In the genomic region with DNA sequence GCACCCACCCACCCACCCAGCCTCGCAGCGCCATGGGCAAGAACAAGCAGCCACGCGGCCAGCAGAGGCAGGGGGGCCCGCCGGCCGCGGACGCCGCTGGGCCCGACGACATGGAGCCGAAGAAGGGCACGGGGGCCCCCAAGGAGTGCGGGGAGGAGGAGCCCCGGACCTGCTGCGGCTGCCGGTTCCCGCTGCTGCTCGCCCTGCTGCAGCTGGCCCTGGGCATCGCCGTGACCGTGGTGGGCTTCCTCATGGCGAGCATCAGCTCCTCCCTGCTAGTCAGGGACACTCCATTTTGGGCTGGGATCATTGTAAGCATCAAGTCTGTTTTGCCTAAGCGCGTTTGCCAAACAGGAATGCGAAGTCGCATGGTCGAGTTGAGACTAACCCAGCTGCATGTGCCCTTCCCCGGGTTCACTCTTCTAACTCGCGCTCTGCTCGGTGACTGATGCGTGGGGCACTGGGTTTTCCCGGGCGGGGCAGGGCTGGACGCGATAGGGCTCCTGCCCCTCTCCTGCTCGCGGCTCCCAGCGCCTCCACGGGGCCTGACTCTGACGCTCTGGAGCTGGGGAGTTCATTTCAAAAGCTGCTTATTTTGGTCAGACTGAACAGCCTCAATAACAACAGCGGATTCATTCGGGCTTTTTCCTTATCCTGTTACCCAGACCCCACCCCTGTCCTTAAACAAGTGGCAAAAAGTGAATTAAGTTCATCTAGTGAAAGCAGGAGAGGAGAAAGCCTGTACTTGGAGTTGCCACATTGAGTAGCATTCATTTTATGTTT, we compare ENCODE assay signal across 9 cellular contexts. TPM values are rescaled to one million over a fixed set of nuclear protein-coding genes. Genes with fewer than 3 reads are reported as not detected.
DNase-seq lines count a peak whose midpoint lies in the region; ATAC-seq and TF ChIP-seq lines count a peak whose summit lies in the region.
"Had no signal": no experiment of that assay in that cellular context is flagged by ENCODE, and none has a peak within 500 bp of the region (broad histone marks: within the 10 kb centered on the region; RNA-seq: fewer than 3 reads in every experiment).

No MANE protein-coding gene starts in this region.

- H3K4me1 ChIP-seq in esophagus squamous epithelium (peaks cover 0 to 46% (median 22%) of the 10 kb centered on the region in 3 donors), thyroid gland (peaks cover 8 to 18% of the 10 kb centered on the region in 2 donors)

- H3K9me3 ChIP-seq in esophagus squamous epithelium (no peaks in the 10 kb centered on the region), thyroid gland (no peaks in the 10 kb centered on the region)

- intact Hi-C loops in esophagus squamous epithelium (cut with DNase I) (no loop called here), thyroid gland (cut with DNase I) (no loop called here)

- peak; percentile 58 for ATAC-seq in HG02759 (IDR thresholded peaks at IDR 0.05; ENCODE audit: unreplicated experiment)

- TF ChIP-seq CTCF in GM12864 (IDR thresholded peaks at IDR 0.05; ENCODE audit: low read depth, low read length, missing control alignments) = no peak
- no peak for TF ChIP-seq CTCF in esophagus squamous epithelium (IDR thresholded peaks at IDR 0.05)
- TF ChIP-seq CTCF in thyroid gland (IDR thresholded peaks at IDR 0.05) = no peak

- DNase-seq in GM12864 (ENCODE audit: low read depth) = no peak
- DNase-seq in SW480 (ENCODE audit: low spot score) = peak; percentile 76
- DNase-seq in esophagus squamous epithelium (lab: John Stamatoyannopoulos, UW) = no peak
- peak; percentile 76 for DNase-seq in midbrain (lab: John Stamatoyannopoulos, UW)
- peak; percentile 72 to 77 for DNase-seq in thyroid gland
- DNase-seq in COR-L47 (lab: John Stamatoyannopoulos, UW) = no peak
- no peak for DNase-seq in UCSD-AML1 (lab: John Stamatoyannopoulos, UW; ENCODE audit: unreplicated experiment)

- H3K4me3 ChIP-seq in GM12864 (ENCODE audit: low read depth, low read length) (peak overlapping the region; percentile 44), esophagus squamous epithelium (peak overlapping the region; percentile 47 to 78 (median 60)), thyroid gland (replicated peaks in 1 of 3) (peak overlapping the region; percentile 54 to 69 (median 56))

- H3K27ac ChIP-seq in esophagus squamous epithelium (peak overlapping the region; percentile 73 to 92 (median 86)), thyroid gland (peak overlapping the region; percentile 87 to 94 (median 94))

- 0 to 4% methylated on average over 7 to 15 of the region's 45 CpGs for WGBS in esophagus squamous epithelium, 2 donors
- 0% methylated on average over 16 to 22 of the region's 45 CpGs for WGBS in thyroid gland, 2 donors

- H3K27me3 ChIP-seq in esophagus squamous epithelium (peaks cover 0 to 19% (median 0%) of the 10 kb centered on the region in 4 donors), thyroid gland (no peaks in the 10 kb centered on the region)

- TF ChIP-seq POLR2A in esophagus squamous epithelium (IDR thresholded peaks at IDR 0.05) = peak in 1 of 4 donors; percentile 8
- peak in 1 of 2 donors; percentile 59 for TF ChIP-seq POLR2A in thyroid gland (IDR thresholded peaks at IDR 0.05)

- H3K36me3 ChIP-seq in esophagus squamous epithelium (no peaks in the 10 kb centered on the region), thyroid gland (no peaks in the 10 kb centered on the region)

RNA-seq across cellular contexts. Expression of a gene that starts 0.5 kb away (rescaled TPM):
- 10 to 100 TPM in 1 of 4 donors, 1 to 10 TPM in 2, under 1 TPM in 1; 0.99 to 11.3 (median 3.1) TPM for total RNA-seq in esophagus squamous epithelium
- 10 to 100 TPM; 20.1 to 25.0 (median 22.2) TPM for total RNA-seq in thyroid gland
- total RNA-seq: activated CD8-positive, alpha-beta memory T cell treated with anti-CD3 and anti-CD28 coated beads for 36 hours had no signal

Comparison
In these comparisons a context has a peak if more than half of its experiments do, and no peak if none do; other contexts are left out.
1. DNase-seq: peak in SW480 (single experiment), midbrain (single experiment) and thyroid gland (2 of 2); none in GM12864 (single experiment), esophagus squamous epithelium (single experiment), COR-L47 (single experiment) and UCSD-AML1 (single experiment).
2. Peak in every context shown above with its lines, with median percentiles within 50 percentile points of each other: H3K4me3 ChIP-seq.